Comparison of ENCODE assay signal across 22 cellular contexts in genomic region chr18:75554644-75555043, GRCh38.
DNase-seq lines count a peak whose midpoint lies in the region; ATAC-seq, FAIRE-seq and TF ChIP-seq lines count a peak whose summit lies in the region.
"Had no signal": no experiment of that assay in that cellular context is flagged by ENCODE, and none has a peak within 500 bp of the region (broad histone marks: within the 10 kb centered on the region; RNA-seq: fewer than 3 reads in every experiment).

No MANE protein-coding gene starts in this region.

- H3K27me3 ChIP-seq in A673 (replicated peaks; ENCODE audit: insufficient read depth, low read depth, low read length, poor library complexity), result no peaks in the 10 kb centered on the region
- H3K27me3 ChIP-seq: BE2C; BLaER1 treated with 17β-estradiol and CSF1 and Interleukin-3, amounts not matched to agents 10 nM and 100 nM had no signal

- intact Hi-C loops in A673 (cut with micrococcal nuclease; ENCODE audit: unreplicated experiment), result no loop called here

- POLR2A ChIA-PET in A549 (lab: Yijun Ruan, JAX), result no interaction called here
- POLR2A ChIA-PET in A673 (lab: Charles Lee; ENCODE audit: low non-redundant PET), result no interaction called here

- no peak for FAIRE-seq in A549 (lab: Jason Lieb, UNC)
- FAIRE-seq: GM12878, GM19239, H54 had no signal

- DNase-seq in A549 (ENCODE audit: low read depth in 1 of 2, low spot score in 1 of 2) (no peak), A673 (ENCODE audit: low spot score) (peak; percentile 6), SK-N-MC (ENCODE audit: low read depth, low spot score) (peak; percentile 86), foreskin melanocyte (peak; percentile 19), NCI-H2171 treated with DMSO at 0.1 percent for 48 hours (lab: John Stamatoyannopoulos, UW) (no peak)
- DNase-seq: ACHN; AML-193; BE2C; CD4-positive, alpha-beta T cell; CD8-positive, alpha-beta memory T cell; DMS 273 treated with DMSO at 0.1 percent for 48 hours; DMS79; EL; GDM1; HFFc6 had no signal

- 34% methylated on average over 2 of the region's 2 CpGs for WGBS in A549 (ENCODE audit: missing lambda C conversion rate)

- CTCF ChIA-PET in A549 (lab: Yijun Ruan, JAX), result no interaction called here
- CTCF ChIA-PET in A673 (lab: Charles Lee), result interaction anchor here (0.6 kb wide), 1 partner anchor 26 kb away, joined by 3 read pairs; no protein-coding TSS in a partner anchor

- no peak for TF ChIP-seq EP300 in A549 (IDR thresholded peaks at IDR 0.05)

- BruUV-seq in A673 (replicated peaks; lab: Mats Ljungman, UMichigan), result no TSS peak

- no peak for TF ChIP-seq POLR2A in A549 (IDR thresholded peaks at IDR 0.05; ENCODE audit: low read length)

- TF ChIP-seq RAD21 in A549 (conservative IDR thresholded peaks at IDR 0.05 in 1 of 2, IDR thresholded peaks at IDR 0.05 in 1 of 2), result no peak

- ATAC-seq in A549, result no peak
- ATAC-seq in GM21515 (IDR thresholded peaks at IDR 0.05; ENCODE audit: unreplicated experiment), result no peak
- ATAC-seq: GM12878 had no signal

- H3K4me3 ChIP-seq in A549, result no peak overlapping the region
- H3K4me3 ChIP-seq in A673 (ENCODE audit: low read depth, low read length, poor library complexity, severe bottlenecking), result no peak overlapping the region
- H3K4me3 ChIP-seq in SK-N-MC, result peak overlapping the region; percentile 65
- H3K4me3 ChIP-seq: BLaER1 treated with 17β-estradiol and CSF1 and Interleukin-3, amounts not matched to agents 10 nM and 100 nM; GM12878; GM23338; HAP-1 had no signal

- H3K27ac ChIP-seq in A549 (no peak overlapping the region), A673 (ENCODE audit: low read depth, low read length, poor library complexity, severe bottlenecking) (no peak overlapping the region), SK-N-MC (peak overlapping the region; percentile 93)
- H3K27ac ChIP-seq: BLaER1 treated with 17β-estradiol and CSF1 and Interleukin-3, amounts not matched to agents 10 nM and 100 nM had no signal

- H3K4me2 ChIP-seq in A549, result no peak overlapping the region
- H3K4me2 ChIP-seq: BLaER1 treated with 17β-estradiol and CSF1 and Interleukin-3, amounts not matched to agents 10 nM and 100 nM had no signal

- no peak overlapping the region for H3K9ac ChIP-seq in SK-N-MC (ENCODE audit: insufficient read length)
- H3K9ac ChIP-seq: BLaER1 treated with 17β-estradiol and CSF1 and Interleukin-3, amounts not matched to agents 10 nM and 100 nM had no signal

- H3K9me3 ChIP-seq in A549 (no peaks in the 10 kb centered on the region), A673 (ENCODE audit: low read depth, low read length, poor library complexity, severe bottlenecking) (no peaks in the 10 kb centered on the region), SK-N-MC (ENCODE audit: low read depth, low read length) (no peaks in the 10 kb centered on the region)
- H3K9me3 ChIP-seq: BE2C; BLaER1 treated with 17β-estradiol and CSF1 and Interleukin-3, amounts not matched to agents 10 nM and 100 nM; HAP-1 had no signal

- H3K36me3 ChIP-seq in A673 (ENCODE audit: insufficient read depth, low read length, poor library complexity, severe bottlenecking), result no peaks in the 10 kb centered on the region
- H3K36me3 ChIP-seq in SK-N-MC (ENCODE audit: insufficient read depth, low read length), result no peaks in the 10 kb centered on the region
- H3K36me3 ChIP-seq: BE2C; BLaER1 treated with 17β-estradiol and CSF1 and Interleukin-3, amounts not matched to agents 10 nM and 100 nM; HAP-1 had no signal

- no peaks in the 10 kb centered on the region for H3K4me1 ChIP-seq in A549
- no peaks in the 10 kb centered on the region for H3K4me1 ChIP-seq in A673 (ENCODE audit: insufficient read depth, low read length, poor library complexity, severe bottlenecking)
- H3K4me1 ChIP-seq: BE2C, HAP-1 had no signal

- TF ChIP-seq CTCF in A549 (IDR thresholded peaks at IDR 0.05), result no peak
- no peak for TF ChIP-seq CTCF in A673 (conservative IDR thresholded peaks at IDR 0.05; ENCODE audit: low read depth, low read length)

TF ChIP-seq in A549, 52 proteins besides CTCF, POLR2A, EP300 and RAD21:
- TF ChIP-seq RFX5 (IDR thresholded peaks at IDR 0.05) (no peak), HMGXB4 (CRISPR knock-in tag; IDR thresholded peaks at IDR 0.05; ENCODE audit: borderline replicate concordance) (no peak), MAZ (IDR thresholded peaks at IDR 0.05; ENCODE audit: borderline replicate concordance, low read depth, low read length) (no peak), HDAC2 (IDR thresholded peaks at IDR 0.05) (no peak), ZSCAN20 (CRISPR knock-in tag; IDR thresholded peaks at IDR 0.05) (no peak), MAFK (IDR thresholded peaks at IDR 0.05; ENCODE audit: partially characterized antibody) (peak; percentile 57)

Comparison
In these comparisons a context has a peak if more than half of its experiments do, and no peak if none do; other contexts are left out.
1. DNase-seq: peak in A673 (single experiment), SK-N-MC (single experiment) and foreskin melanocyte (single experiment); none in A549 (0 of 2) and NCI-H2171 treated with DMSO at 0.1 percent for 48 hours (single experiment).